14 cellular contexts compared by ENCODE assay signal in genomic region chr9:112731971-112732370, GRCh38.
"Had no signal": no experiment of that assay in that cellular context is flagged by ENCODE, and none has a peak within 500 bp of the region (broad histone marks: within the 10 kb centered on the region; RNA-seq: fewer than 3 reads in every experiment).

No MANE protein-coding gene starts in this region.

- H3K9me3 ChIP-seq: right atrium auricular region, upper lobe of left lung had no signal

- H3K27me3 Mint-ChIP-seq: activated CD8-positive, alpha-beta T cell treated with anti-CD3 and anti-CD28 coated beads for 36 hours; activated naive CD4-positive, alpha-beta T cell treated with anti-CD3 and anti-CD28 coated beads, Interleukin-2, amount 50 U/mL, for 24 hours; naive thymus-derived CD8-positive, alpha-beta T cell; stimulated activated naive CD8-positive, alpha-beta T cell treated with anti-CD3 and anti-CD28 coated beads, Interleukin-15, Interleukin-2, amounts not matched to agents 100 ng/mL and 50 ng/mL, for 24 hours had no signal

- H3K27ac Mint-ChIP-seq: activated CD8-positive, alpha-beta T cell treated with anti-CD3 and anti-CD28 coated beads for 36 hours; activated naive CD4-positive, alpha-beta T cell treated with anti-CD3 and anti-CD28 coated beads, Interleukin-2, amount 50 U/mL, for 24 hours; naive thymus-derived CD8-positive, alpha-beta T cell; stimulated activated naive CD8-positive, alpha-beta T cell treated with anti-CD3 and anti-CD28 coated beads, Interleukin-15, Interleukin-2, amounts not matched to agents 100 ng/mL and 50 ng/mL, for 24 hours had no signal

- H3K4me3 ChIP-seq: right atrium auricular region, upper lobe of left lung had no signal

- H3K9me3 Mint-ChIP-seq: activated CD8-positive, alpha-beta T cell treated with anti-CD3 and anti-CD28 coated beads for 36 hours; activated naive CD4-positive, alpha-beta T cell treated with anti-CD3 and anti-CD28 coated beads, Interleukin-2, amount 50 U/mL, for 24 hours; naive thymus-derived CD8-positive, alpha-beta T cell; stimulated activated naive CD8-positive, alpha-beta T cell treated with anti-CD3 and anti-CD28 coated beads, Interleukin-15, Interleukin-2, amounts not matched to agents 100 ng/mL and 50 ng/mL, for 24 hours had no signal

- H3K4me3 Mint-ChIP-seq: activated CD8-positive, alpha-beta T cell treated with anti-CD3 and anti-CD28 coated beads for 36 hours; activated naive CD4-positive, alpha-beta T cell treated with anti-CD3 and anti-CD28 coated beads, Interleukin-2, amount 50 U/mL, for 24 hours; naive thymus-derived CD8-positive, alpha-beta T cell; stimulated activated naive CD8-positive, alpha-beta T cell treated with anti-CD3 and anti-CD28 coated beads, Interleukin-15, Interleukin-2, amounts not matched to agents 100 ng/mL and 50 ng/mL, for 24 hours had no signal

- ATAC-seq: activated CD8-positive, alpha-beta T cell treated with anti-CD3 and anti-CD28 coated beads for 36 hours; esophagus mucosa; naive thymus-derived CD8-positive, alpha-beta T cell had no signal

- H3K36me3 ChIP-seq: right atrium auricular region, upper lobe of left lung had no signal

- H3K36me3 Mint-ChIP-seq: activated naive CD4-positive, alpha-beta T cell treated with anti-CD3 and anti-CD28 coated beads, Interleukin-2, amount 50 U/mL, for 24 hours; naive thymus-derived CD8-positive, alpha-beta T cell had no signal

- H3K4me1 ChIP-seq: right atrium auricular region, upper lobe of left lung had no signal

- DNase-seq: activated CD4-positive, alpha-beta T cell treated with anti-CD3 and anti-CD28 coated beads for 4 hours; activated CD8-positive, alpha-beta T cell treated with anti-CD3 and anti-CD28 coated beads for 36 hours; activated effector memory CD4-positive, alpha-beta T cell treated with anti-CD3 and anti-CD28 coated beads, Interleukin-2, amount 50 U/mL, for 16 hours; activated T-cell treated with anti-CD3 and anti-CD28 coated beads, Interleukin-2, amount 50 U/mL, for 48 hours; hypothalamus; mammary epithelial cell; naive thymus-derived CD8-positive, alpha-beta T cell; T-helper 2 cell; upper lobe of left lung had no signal

- H3K27ac ChIP-seq: right atrium auricular region, upper lobe of left lung had no signal

- H3K27me3 ChIP-seq: right atrium auricular region, upper lobe of left lung had no signal

- FAIRE-seq: endometrium had no signal
